In the genomic region with DNA sequence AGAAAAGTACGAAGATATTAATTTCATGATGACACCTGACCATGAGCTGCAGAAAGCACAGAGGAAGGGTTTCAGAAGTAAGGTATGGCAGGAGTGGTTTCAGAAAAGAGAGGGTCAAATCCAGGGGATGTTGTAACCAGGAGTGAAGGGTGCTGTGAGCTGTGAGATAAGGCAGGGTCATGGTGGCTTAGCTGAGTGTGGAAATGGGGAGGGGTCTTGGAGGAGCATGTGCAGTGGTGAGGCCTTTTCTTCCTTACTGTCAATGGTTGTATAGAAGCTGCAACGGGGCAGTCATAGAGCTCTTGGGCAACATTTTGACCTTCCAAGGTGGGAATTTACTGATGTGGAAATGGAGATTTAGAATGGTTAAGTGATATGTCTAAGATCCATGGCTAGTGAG, we compare ENCODE assay signal across 22 cellular contexts. TPM values are rescaled to one million over a fixed set of nuclear protein-coding genes. Genes with fewer than 3 reads are reported as not detected.
DNase-seq lines count a peak whose midpoint lies in the region; ATAC-seq and TF ChIP-seq lines count a peak whose summit lies in the region.
"Had no signal": no experiment of that assay in that cellular context is flagged by ENCODE, and none has a peak within 500 bp of the region (broad histone marks: within the 10 kb centered on the region; RNA-seq: fewer than 3 reads in every experiment).

No MANE protein-coding gene starts in this region.

- H2BK120ac ChIP-seq in neuronal stem cell (ENCODE audit: low read depth, low read length) = no peak overlapping the region

- H3K23ac ChIP-seq in neuronal stem cell (ENCODE audit: low read depth, low read length, poor library complexity) = no peak overlapping the region

- H3K4me3 ChIP-seq in DND-41 (ENCODE audit: low read depth in 1 of 2, low read length in 2 of 2) (peak overlapping the region in 1 of 2 experiments; percentile 90; a peak in 2 of 4 replicates), Loucy (ENCODE audit: low read length, poor library complexity, severe bottlenecking) (peak overlapping the region; percentile 80), PC-3 (ENCODE audit: low read length) (0 out of 2 replicates have a peak overlapping the region, but pooled peaks have one; percentile 98), neuronal stem cell (ENCODE audit: low read length in 2 of 2) (no peak overlapping the region)

- DNase-seq in DND-41 (no peak), PC-3 (no peak), neuronal stem cell (ENCODE audit: low spot score) (no peak), NCI-H526 (lab: John Stamatoyannopoulos, UW) (no peak), NCI-H69 (lab: John Stamatoyannopoulos, UW) (no peak)
- DNase-seq in activated naive CD4-positive, alpha-beta T cell (lab: John Stamatoyannopoulos, UW) = no peak
- DNase-seq: GF-D8, IMR-90, NCI-H1092 treated with DMSO at 0.1 percent for 48 hours, NCI-H1436, NCI-H187, NCI-H2081 treated with DMSO at 0.1 percent for 48 hours, NCI-H2171, NCI-H226, NCI-H510A, NCI-H748 treated with DMSO at 0.1 percent for 48 hours, SIG-M5, SW 1271 had no signal

- H3F3A ChIP-seq in Loucy (ENCODE audit: low read depth) (0 out of 2 replicates have a peak, but pooled peaks cover 5% of the 10 kb centered on the region), PC-3 (ENCODE audit: low read length, unreplicated experiment) (no peaks in the 10 kb centered on the region)

- H3K9me3 ChIP-seq in DND-41 (ENCODE audit: insufficient read depth, low read length, severe bottlenecking) (no peaks in the 10 kb centered on the region), Loucy (ENCODE audit: insufficient read depth, low read depth, low read length) (no peaks in the 10 kb centered on the region), PC-3 (ENCODE audit: low read length) (no peaks in the 10 kb centered on the region), neuronal stem cell (replicated peaks in 1 of 2; ENCODE audit: control insufficient read depth in 2 of 2, insufficient read depth in 1 of 2, low read depth in 1 of 2, low read length in 2 of 2) (no peaks in the 10 kb centered on the region)

- H3K4me1 ChIP-seq in DND-41 (ENCODE audit: insufficient read depth, low read length) (peaks cover 27% of the 10 kb centered on the region), Loucy (ENCODE audit: insufficient read depth, low read length, poor library complexity, severe bottlenecking) (peaks cover 16% of the 10 kb centered on the region), PC-3 (ENCODE audit: insufficient read depth, low read length) (peaks cover 12% of the 10 kb centered on the region), neuronal stem cell (ENCODE audit: control insufficient read depth in 2 of 2, insufficient read depth in 1 of 2, low read depth in 1 of 2, low read length in 2 of 2) (peaks cover 0 to 11% of the 10 kb centered on the region in 2 donors)

- peaks cover 57% of the 10 kb centered on the region for H3K36me3 ChIP-seq in DND-41 (ENCODE audit: insufficient read depth, low read length)
- H3K36me3 ChIP-seq in Loucy (ENCODE audit: insufficient read depth, low read length) = peaks cover 14% of the 10 kb centered on the region; the same call in 1 of the 2 replicates
- no peaks in the 10 kb centered on the region; the same call in 1 of the 2 replicates for H3K36me3 ChIP-seq in PC-3 (ENCODE audit: low read depth, low read length)
- peaks cover 7 to 53% of the 10 kb centered on the region in 2 donors for H3K36me3 ChIP-seq in neuronal stem cell (replicated peaks in 1 of 2; ENCODE audit: control insufficient read depth in 2 of 2, insufficient read depth in 2 of 2, low read length in 2 of 2)

- H3K9ac ChIP-seq in DND-41 (ENCODE audit: low read depth, low read length) (no peak overlapping the region; the same call in 1 of the 2 replicates), Loucy (ENCODE audit: low read depth, low read length, poor library complexity, severe bottlenecking) (peak overlapping the region; percentile 91), PC-3 (ENCODE audit: low read length) (no peak overlapping the region), neuronal stem cell (ENCODE audit: low read depth, low read length, poor library complexity) (no peak overlapping the region)
- H3K9ac ChIP-seq: KMS-11 had no signal

- H3K18ac ChIP-seq in neuronal stem cell (ENCODE audit: low read length) = no peak overlapping the region

- CTCF ChIA-PET in PC-3 (lab: Charles Lee) = no interaction called here

- intact Hi-C loops in PC-3 (cut with micrococcal nuclease) = no loop called here

- H2BK5ac ChIP-seq in neuronal stem cell (ENCODE audit: low read length) = no peak overlapping the region

- TF ChIP-seq CTCF in DND-41 (IDR thresholded peaks at IDR 0.05; ENCODE audit: borderline replicate concordance, extremely low read depth, low read length, poor library complexity, severe bottlenecking) (no peak), Loucy (conservative IDR thresholded peaks at IDR 0.05; ENCODE audit: low read length) (no peak), PC-3 (conservative IDR thresholded peaks at IDR 0.05; ENCODE audit: low read depth, low read length) (no peak)

- H3K79me2 ChIP-seq in DND-41 (ENCODE audit: insufficient read depth, low read length) = peaks cover 41% of the 10 kb centered on the region
- H3K79me2 ChIP-seq in Loucy (ENCODE audit: insufficient read depth, low read length) = peaks cover 32% of the 10 kb centered on the region
- peaks cover 27% of the 10 kb centered on the region for H3K79me2 ChIP-seq in PC-3 (ENCODE audit: low read length)

- H3K4me2 ChIP-seq in DND-41 (ENCODE audit: insufficient read depth, low read length) = peak overlapping the region; percentile 78; the same call in 1 of the 2 replicates
- peak overlapping the region; percentile 77 for H3K4me2 ChIP-seq in Loucy (ENCODE audit: low read depth, low read length, poor library complexity, severe bottlenecking)
- H3K4me2 ChIP-seq in PC-3 (ENCODE audit: low read length) = peak overlapping the region; percentile 91; the same call in 1 of the 2 replicates
- H3K4me2 ChIP-seq in neuronal stem cell (ENCODE audit: insufficient read depth, low read length, poor library complexity, severe bottlenecking) = no peak overlapping the region
- H3K4me2 ChIP-seq: KMS-11 had no signal

- H3K4ac ChIP-seq in neuronal stem cell (ENCODE audit: low read length) = no peak overlapping the region

- no CpG with 5 or more reads among the region's 2 CpGs for WGBS in neuronal stem cell (ENCODE audit: extremely low coverage in 2 of 2, insufficient read length in 2 of 2, insufficient replicate concordance in 1 of 2), 2 donors

- no peak overlapping the region for H2BK12ac ChIP-seq in neuronal stem cell (ENCODE audit: low read length)

- no peaks in the 10 kb centered on the region for H3K27me3 ChIP-seq in DND-41 (ENCODE audit: insufficient read depth, low read length, poor library complexity)
- no peaks in the 10 kb centered on the region for H3K27me3 ChIP-seq in Loucy (ENCODE audit: insufficient read depth, low read length, poor library complexity, severe bottlenecking)
- H3K27me3 ChIP-seq in PC-3 (ENCODE audit: low read length) = no peaks in the 10 kb centered on the region
- no peaks in the 10 kb centered on the region for H3K27me3 ChIP-seq in neuronal stem cell (ENCODE audit: control insufficient read depth in 3 of 3, insufficient read depth in 3 of 3, low read depth in 1 of 3, low read length in 3 of 3)

- no peak overlapping the region for H3K14ac ChIP-seq in neuronal stem cell (ENCODE audit: low read length)

- no TSS peak for BruUV-seq in PC-3 (replicated peaks; lab: Mats Ljungman, UMichigan)

- H4K91ac ChIP-seq in neuronal stem cell (ENCODE audit: low read depth, low read length, poor library complexity) = peak overlapping the region; percentile 14

- no peak overlapping the region for H4K8ac ChIP-seq in neuronal stem cell (ENCODE audit: low read depth, low read length)

- H2AK5ac ChIP-seq in neuronal stem cell (ENCODE audit: low read depth, low read length) = no peak overlapping the region

- H3K79me1 ChIP-seq in neuronal stem cell (ENCODE audit: low read depth, low read length) = peaks cover 3% of the 10 kb centered on the region

- H3K27ac ChIP-seq in DND-41 (ENCODE audit: low read length) (no peak overlapping the region), PC-3 (ENCODE audit: low read length) (no peak overlapping the region), neuronal stem cell (replicated peaks; ENCODE audit: low read length) (no peak overlapping the region)
- H3K27ac ChIP-seq: KMS-11, SK-N-MC had no signal

- H2BK15ac ChIP-seq in neuronal stem cell (ENCODE audit: low read length) = no peak overlapping the region

- no peak for ATAC-seq in DND-41 (ENCODE audit: insufficient read depth, low read depth)
- ATAC-seq in PC-3 = no peak
- ATAC-seq: HCT116 had no signal

- POLR2A ChIA-PET in PC-3 (lab: Charles Lee; ENCODE audit: unreplicated experiment) = no interaction called here

- H2AFZ ChIP-seq in DND-41 (ENCODE audit: low read depth, low read length) = no peak overlapping the region
- H2AFZ ChIP-seq in Loucy (ENCODE audit: low read length) = no peak overlapping the region
- no peak overlapping the region for H2AFZ ChIP-seq in PC-3 (ENCODE audit: low read length)
- H2AFZ ChIP-seq in neuronal stem cell (ENCODE audit: low read length) = no peak overlapping the region

- no peaks in the 10 kb centered on the region for H3K9me2 ChIP-seq in Loucy (replicated peaks; ENCODE audit: low read depth, low read length)
- no peaks in the 10 kb centered on the region for H3K9me2 ChIP-seq in PC-3 (replicated peaks; ENCODE audit: low read length)

- H4K20me1 ChIP-seq in DND-41 (ENCODE audit: insufficient read depth, low read length) (no peaks in the 10 kb centered on the region; the same call in none of the 2 replicates), Loucy (ENCODE audit: insufficient read depth, low read length, poor library complexity, severe bottlenecking) (no peaks in the 10 kb centered on the region), PC-3 (ENCODE audit: low read length) (no peaks in the 10 kb centered on the region)

RNA-seq across cellular contexts. Expression of a gene that starts 2.5 kb away (rescaled TPM):
- total RNA-seq in PC-3 (2014; rRNA removed) = 11.3 and 14.5 TPM in 2 replicates
- 18.9 TPM for polyA plus RNA-seq in neuronal stem cell (2013, experiment 1 of 2)
- 19.4 TPM for polyA plus RNA-seq in neuronal stem cell (2013, experiment 2 of 2)

Comparison
In these comparisons a context has a peak if more than half of its experiments do, and no peak if none do; other contexts are left out.
1. H3K4me3 ChIP-seq: peak in Loucy (single experiment) and PC-3 (single experiment); none in neuronal stem cell (0 of 2).